ENCODE assay signal across 22 cellular contexts in genomic region chr5:25181249-25181648, GRCh38.
"Had no signal": no experiment of that assay in that cellular context is flagged by ENCODE, and none has a peak within 500 bp of the region (broad histone marks: within the 10 kb centered on the region; RNA-seq: fewer than 3 reads in every experiment).

No MANE protein-coding gene starts in this region.

- H3K27ac ChIP-seq: dorsolateral prefrontal cortex, esophagus squamous epithelium, hepatocyte, right atrium auricular region, sigmoid colon, skin epidermis, stomach, thoracic aorta had no signal

- H3K27me3 Mint-ChIP-seq: naive B cell had no signal

- H3K4me3 Mint-ChIP-seq: naive B cell, nephron progenitor cell had no signal

- H3K4me1 Mint-ChIP-seq: naive B cell, nephron progenitor cell had no signal

- DNase-seq: cortex of kidney; dorsolateral prefrontal cortex; effector memory CD4-positive, alpha-beta T cell; esophagus squamous epithelium; foreskin fibroblast; head of caudate nucleus; left colon; left ventricle myocardium superior; mesenchymal stem cell; naive B cell; nephron progenitor cell; sigmoid colon; stimulated activated CD4-positive, alpha-beta T cell treated with anti-CD3 and anti-CD28 coated beads, Interleukin-12 subunit alpha, Interleukin-12 subunit beta, amount 100 ng/mL, for 4 hours; stimulated activated naive CD4-positive, alpha-beta T cell; stomach; substantia nigra; trophoblast cell had no signal

- H3K9me3 ChIP-seq: right atrium auricular region, thoracic aorta had no signal

- H3K27me3 ChIP-seq: dorsolateral prefrontal cortex, esophagus squamous epithelium, hepatocyte, right atrium auricular region, sigmoid colon, stomach had no signal

- H3K4me1 ChIP-seq: esophagus squamous epithelium, right atrium auricular region, sigmoid colon, stomach had no signal

- H3K36me3 ChIP-seq: esophagus squamous epithelium, right atrium auricular region, sigmoid colon, stomach, thoracic aorta had no signal

- H2AFZ ChIP-seq: hepatocyte had no signal

- H3K4me2 ChIP-seq: hepatocyte had no signal

- H3K4me3 ChIP-seq: dorsolateral prefrontal cortex, esophagus squamous epithelium, hepatocyte, lung, right atrium auricular region, sigmoid colon, skin epidermis, stomach, thoracic aorta had no signal

- H3K27ac Mint-ChIP-seq: naive B cell, nephron progenitor cell had no signal

- H3K36me3 Mint-ChIP-seq: naive B cell had no signal
